Comparison of ENCODE assay signal across 20 cellular contexts in genomic region chr15:25068696-25069095, GRCh38.
"Had no signal": no experiment of that assay in that cellular context is flagged by ENCODE, and none has a peak within 500 bp of the region (broad histone marks: within the 10 kb centered on the region; RNA-seq: fewer than 3 reads in every experiment).

No MANE protein-coding gene starts in this region.

- FAIRE-seq: TTC549 had no signal

- H3K4me1 ChIP-seq: esophagus squamous epithelium, gastrocnemius medialis, lower lobe of right lung, psoas muscle, tibial nerve had no signal

- DNase-seq: activated CD4-positive, alpha-beta T cell treated with anti-CD3 and anti-CD28 coated beads, Interleukin-2, amount 10 ng/mL, durations not matched to agents 7 days and 5 days; activated CD4-positive, CD25-positive, alpha-beta regulatory T cell treated with anti-CD3 and anti-CD28 coated beads, Interleukin-2, amount 50 U/mL, for 72 hours; activated CD8-positive, alpha-beta T cell treated with anti-CD3 and anti-CD28 coated beads, Interleukin-2, amount 10 ng/mL, durations not matched to agents 7 days and 5 days; activated gamma-delta T cell treated with Interleukin-2 at 50 U/mL for 16 hours; effector memory CD8-positive, alpha-beta T cell; esophagus squamous epithelium; gastrocnemius medialis; islet precursor cell; left colon; lower lobe of right lung; natural killer cell; psoas muscle; right cardiac atrium; stimulated activated CD4-positive, alpha-beta T cell treated with anti-CD3 and anti-CD28 coated beads, Interleukin-12 subunit alpha, Interleukin-12 subunit beta, amount 100 ng/mL, for 4 hours; stimulated activated CD4-positive, alpha-beta T cell treated with anti-CD3 and anti-CD28 coated beads, Interleukin-4, amount 100 ng/mL, for 4 hours; stimulated activated naive CD8-positive, alpha-beta T cell treated with anti-CD3 and anti-CD28 coated beads, Interleukin-15, Interleukin-2, amounts not matched to agents 100 U/mL and 50 U/mL, for 24 hours; T-helper 1 cell; WERI-Rb-1 had no signal

- ATAC-seq: activated CD8-positive, alpha-beta T cell treated with anti-CD3 and anti-CD28 coated beads, Interleukin-2, amount 10 ng/mL, durations not matched to agents 7 days and 5 days; effector memory CD8-positive, alpha-beta T cell; gastrocnemius medialis; left colon; lower lobe of right lung; natural killer cell; psoas muscle; right cardiac atrium; stimulated activated naive CD8-positive, alpha-beta T cell treated with anti-CD3 and anti-CD28 coated beads, Interleukin-15, Interleukin-2, amounts not matched to agents 100 U/mL and 50 U/mL, for 24 hours had no signal

- H3K27ac ChIP-seq: esophagus squamous epithelium, gastrocnemius medialis, lower lobe of right lung, psoas muscle, tibial nerve, WERI-Rb-1 had no signal

- H3K27me3 ChIP-seq: esophagus squamous epithelium, gastrocnemius medialis, tibial nerve had no signal

- H3K4me3 ChIP-seq: lower lobe of right lung, psoas muscle, tibial nerve had no signal
